Comparison of ENCODE assay signal across 10 cellular contexts in genomic region chr7:107505997-107506682, GRCh38. TPM values are rescaled to one million over a fixed set of nuclear protein-coding genes. Genes with fewer than 3 reads are reported as not detected.
DNase-seq lines count a peak whose midpoint lies in the region; ATAC-seq and TF ChIP-seq lines count a peak whose summit lies in the region.
"Had no signal": no experiment of that assay in that cellular context is flagged by ENCODE, and none has a peak within 500 bp of the region (broad histone marks: within the 10 kb centered on the region; RNA-seq: fewer than 3 reads in every experiment).

No MANE protein-coding gene starts in this region.

- H3K27ac ChIP-seq in OCI-LY7 (ENCODE audit: low read depth, low read length, poor library complexity, severe bottlenecking) = no peak overlapping the region

- no peak for TF ChIP-seq CTCF in OCI-LY7 (conservative IDR thresholded peaks at IDR 0.05; ENCODE audit: low read length)
- TF ChIP-seq CTCF in fibroblast of mammary gland (conservative IDR thresholded peaks at IDR 0.05; ENCODE audit: control insufficient read depth, insufficient read depth, low read depth, low read length) = no peak

- BruUV-seq in OCI-LY7 (replicated peaks; lab: Mats Ljungman, UMichigan) = no TSS peak

- CTCF ChIA-PET in OCI-LY7 (lab: Charles Lee; ENCODE audit: unreplicated experiment) = no interaction called here

- ATAC-seq in Right ventricle myocardium inferior = peak; percentile 28

- no peak for DNase-seq in Right ventricle myocardium inferior (ENCODE audit: missing footprints)
- DNase-seq in cardiac septum (ENCODE audit: low spot score) = no peak
- DNase-seq in OCI-LY7 (ENCODE audit: low spot score) = peak; percentile 34
- DNase-seq in fibroblast of mammary gland (ENCODE audit: low read depth) = peak; percentile 3
- DNase-seq in ureter (ENCODE audit: low spot score) = peak; percentile 75
- DNase-seq in EL = no peak
- DNase-seq in activated CD4-positive, CD25-positive, alpha-beta regulatory T cell (lab: John Stamatoyannopoulos, UW) = no peak
- DNase-seq in retina = no peak
- DNase-seq: activated effector memory CD4-positive, alpha-beta T cell treated with anti-CD3 and anti-CD28 coated beads, Interleukin-2, amount 50 U/mL, for 16 hours; SK-N-SH had no signal

- no peaks in the 10 kb centered on the region for H3K9me3 ChIP-seq in OCI-LY7 (ENCODE audit: low read length)
- H3K9me3 ChIP-seq: SK-N-SH had no signal

- H3K36me3 ChIP-seq in OCI-LY7 (ENCODE audit: insufficient read depth, low read length) = no peaks in the 10 kb centered on the region

- no peaks in the 10 kb centered on the region for H3K4me1 ChIP-seq in OCI-LY7 (ENCODE audit: insufficient read depth, low read length, poor library complexity, severe bottlenecking)

- no peak overlapping the region for H3K4me2 ChIP-seq in OCI-LY7 (ENCODE audit: low read length)
- H3K4me2 ChIP-seq: SK-N-SH had no signal

- no peaks in the 10 kb centered on the region for H3K79me2 ChIP-seq in OCI-LY7 (ENCODE audit: insufficient read depth, low read depth, low read length)

- no peak overlapping the region for H3K4me3 ChIP-seq in OCI-LY7 (ENCODE audit: low read depth, low read length, poor library complexity, severe bottlenecking)
- H3K4me3 ChIP-seq in fibroblast of mammary gland (ENCODE audit: control insufficient read depth, low read depth, low read length) = no peak overlapping the region

- H4K20me1 ChIP-seq in OCI-LY7 (ENCODE audit: insufficient read depth, low read length) = no peaks in the 10 kb centered on the region

- POLR2A ChIA-PET in OCI-LY7 (lab: Charles Lee) = interaction anchor here (0.6 kb wide), 1 partner anchor 425 kb away, joined by 3 read pairs; no protein-coding TSS in a partner anchor

- intact Hi-C loops in Right ventricle myocardium inferior (cut with DNase I) (no loop called here), cardiac septum (cut with DNase I) (no loop called here), OCI-LY7 (cut with micrococcal nuclease; ENCODE audit: unreplicated experiment) (no loop called here)

- H2AFZ ChIP-seq in OCI-LY7 (ENCODE audit: low read length) = no peak overlapping the region

- H3K9me2 ChIP-seq in OCI-LY7 (ENCODE audit: insufficient read depth, low read length) = no peaks in the 10 kb centered on the region
- H3K9me2 ChIP-seq: SK-N-SH had no signal

RNA-seq across cellular contexts. Expression of gene GPR22, which starts 36.3 kb away (rescaled TPM):
- total RNA-seq in Right ventricle myocardium inferior (48.7 TPM), cardiac septum (25.4 TPM), OCI-LY7 (2022) (not detected in 2 replicates), ureter (not detected)
- total RNA-seq in OCI-LY7 (2014; rRNA removed; shearing (Covaris generic)) = not detected in 2 replicates

RNA-seq across cellular contexts. Expression of gene COG5, which starts 57.6 kb away (rescaled TPM):
- total RNA-seq in Right ventricle myocardium inferior (55.8 TPM), cardiac septum (43.9 TPM), OCI-LY7 (2022) (40.1 and 40.9 TPM in 2 replicates), ureter (63.4 TPM)
- total RNA-seq in OCI-LY7 (2014; rRNA removed; shearing (Covaris generic)) = 59.0 and 60.2 TPM in 2 replicates

RNA-seq across cellular contexts. Expression of gene DUS4L, which starts 57.6 kb away (rescaled TPM):
- total RNA-seq in Right ventricle myocardium inferior (7.7 TPM), cardiac septum (7.9 TPM), OCI-LY7 (2022) (23.0 and 26.9 TPM in 2 replicates), ureter (14.8 TPM)
- 14.9 and 16.9 TPM in 2 replicates for total RNA-seq in OCI-LY7 (2014; rRNA removed; shearing (Covaris generic))

Comparison
In these comparisons a context has a peak if more than half of its experiments do, and no peak if none do; other contexts are left out.
1. DNase-seq: peak in OCI-LY7 (single experiment), fibroblast of mammary gland (single experiment) and ureter (single experiment); none in Right ventricle myocardium inferior (single experiment), cardiac septum (single experiment), EL (single experiment), activated CD4-positive, CD25-positive, alpha-beta regulatory T cell (0 of 4) and retina (single experiment).
2. RNA of gene GPR22, which starts 36.3 kb away (total RNA-seq): 48.7 TPM in Right ventricle myocardium inferior (single experiment) and 25.4 TPM in cardiac septum (single experiment); not detected in ureter (single experiment) and not detected in OCI-LY7; every median in the first group is over 10 times any median in the second.